ENCODE assay signal across 2 cellular contexts in the genomic region with DNA sequence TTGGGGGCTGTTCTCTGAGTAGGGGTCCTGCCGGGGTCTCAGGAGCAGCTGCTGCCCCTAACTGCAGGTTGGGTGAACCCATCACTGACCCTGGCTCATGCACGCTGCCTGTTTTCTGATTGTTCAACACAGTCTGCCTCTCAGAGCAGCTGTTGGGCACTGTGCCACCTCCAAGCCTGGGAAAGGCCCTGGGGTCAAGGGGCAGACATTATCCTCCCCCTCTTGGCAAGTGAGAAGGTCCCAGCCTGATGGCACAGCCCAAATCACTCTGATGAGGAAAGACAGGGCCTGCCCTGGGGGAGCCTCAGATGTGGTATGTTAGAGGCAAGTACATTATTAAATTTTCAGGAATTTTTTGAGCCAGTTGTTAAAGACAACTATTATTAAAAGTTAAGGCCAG.
TF ChIP-seq lines count a peak whose summit lies in the region.

No MANE protein-coding gene starts in this region.

TF ChIP-seq in liver, 16 proteins besides CTCF, POLR2A, EP300 and RAD21:
- TF ChIP-seq FOXA2 (IDR thresholded peaks at IDR 0.05) (no peak), JUND (IDR thresholded peaks at IDR 0.05) (no peak), HNF4G (IDR thresholded peaks at IDR 0.05) (no peak), SP1 (IDR thresholded peaks at IDR 0.05) (peak; percentile 67), GABPA (IDR thresholded peaks at IDR 0.05 in 1 of 2, conservative IDR thresholded peaks at IDR 0.05 in 1 of 2) (no peak), NR2F2 (IDR thresholded peaks at IDR 0.05) (peak; percentile 95), TAF1 (conservative IDR thresholded peaks at IDR 0.05) (no peak), YY1 (IDR thresholded peaks at IDR 0.05) (peak; percentile 62), MAX (IDR thresholded peaks at IDR 0.05) (no peak), HNF4A (conservative IDR thresholded peaks at IDR 0.05) (peak; percentile 84 to 88), RXRA (IDR thresholded peaks at IDR 0.05) (peak; percentile 88 to 89), EGR1 (IDR thresholded peaks at IDR 0.05; ENCODE audit: low read depth in 2 of 2) (peak in 1 of 2 donors; percentile 21), FOXA1 (IDR thresholded peaks at IDR 0.05) (no peak)
- TF ChIP-seq, protein P1, sequence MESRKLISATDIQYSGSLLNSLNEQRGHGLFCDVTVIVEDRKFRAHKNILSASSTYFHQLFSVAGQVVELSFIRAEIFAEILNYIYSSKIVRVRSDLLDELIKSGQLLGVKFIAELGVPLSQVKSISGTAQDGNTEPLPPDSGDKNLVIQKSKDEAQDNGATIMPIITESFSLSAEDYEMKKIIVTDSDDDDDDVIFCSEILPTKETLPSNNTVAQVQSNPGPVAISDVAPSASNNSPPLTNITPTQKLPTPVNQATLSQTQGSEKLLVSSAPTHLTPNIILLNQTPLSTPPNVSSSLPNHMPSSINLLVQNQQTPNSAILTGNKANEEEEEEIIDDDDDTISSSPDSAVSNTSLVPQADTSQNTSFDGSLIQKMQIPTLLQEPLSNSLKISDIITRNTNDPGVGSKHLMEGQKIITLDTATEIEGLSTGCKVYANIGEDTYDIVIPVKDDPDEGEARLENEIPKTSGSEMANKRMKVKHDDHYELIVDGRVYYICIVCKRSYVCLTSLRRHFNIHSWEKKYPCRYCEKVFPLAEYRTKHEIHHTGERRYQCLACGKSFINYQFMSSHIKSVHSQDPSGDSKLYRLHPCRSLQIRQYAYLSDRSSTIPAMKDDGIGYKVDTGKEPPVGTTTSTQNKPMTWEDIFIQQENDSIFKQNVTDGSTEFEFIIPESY (IDR thresholded peaks at IDR 0.05): no peak
- TF ChIP-seq, protein P2, sequence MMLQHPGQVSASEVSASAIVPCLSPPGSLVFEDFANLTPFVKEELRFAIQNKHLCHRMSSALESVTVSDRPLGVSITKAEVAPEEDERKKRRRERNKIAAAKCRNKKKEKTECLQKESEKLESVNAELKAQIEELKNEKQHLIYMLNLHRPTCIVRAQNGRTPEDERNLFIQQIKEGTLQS (IDR thresholded peaks at IDR 0.05): no peak
- TF ChIP-seq, protein P3, sequence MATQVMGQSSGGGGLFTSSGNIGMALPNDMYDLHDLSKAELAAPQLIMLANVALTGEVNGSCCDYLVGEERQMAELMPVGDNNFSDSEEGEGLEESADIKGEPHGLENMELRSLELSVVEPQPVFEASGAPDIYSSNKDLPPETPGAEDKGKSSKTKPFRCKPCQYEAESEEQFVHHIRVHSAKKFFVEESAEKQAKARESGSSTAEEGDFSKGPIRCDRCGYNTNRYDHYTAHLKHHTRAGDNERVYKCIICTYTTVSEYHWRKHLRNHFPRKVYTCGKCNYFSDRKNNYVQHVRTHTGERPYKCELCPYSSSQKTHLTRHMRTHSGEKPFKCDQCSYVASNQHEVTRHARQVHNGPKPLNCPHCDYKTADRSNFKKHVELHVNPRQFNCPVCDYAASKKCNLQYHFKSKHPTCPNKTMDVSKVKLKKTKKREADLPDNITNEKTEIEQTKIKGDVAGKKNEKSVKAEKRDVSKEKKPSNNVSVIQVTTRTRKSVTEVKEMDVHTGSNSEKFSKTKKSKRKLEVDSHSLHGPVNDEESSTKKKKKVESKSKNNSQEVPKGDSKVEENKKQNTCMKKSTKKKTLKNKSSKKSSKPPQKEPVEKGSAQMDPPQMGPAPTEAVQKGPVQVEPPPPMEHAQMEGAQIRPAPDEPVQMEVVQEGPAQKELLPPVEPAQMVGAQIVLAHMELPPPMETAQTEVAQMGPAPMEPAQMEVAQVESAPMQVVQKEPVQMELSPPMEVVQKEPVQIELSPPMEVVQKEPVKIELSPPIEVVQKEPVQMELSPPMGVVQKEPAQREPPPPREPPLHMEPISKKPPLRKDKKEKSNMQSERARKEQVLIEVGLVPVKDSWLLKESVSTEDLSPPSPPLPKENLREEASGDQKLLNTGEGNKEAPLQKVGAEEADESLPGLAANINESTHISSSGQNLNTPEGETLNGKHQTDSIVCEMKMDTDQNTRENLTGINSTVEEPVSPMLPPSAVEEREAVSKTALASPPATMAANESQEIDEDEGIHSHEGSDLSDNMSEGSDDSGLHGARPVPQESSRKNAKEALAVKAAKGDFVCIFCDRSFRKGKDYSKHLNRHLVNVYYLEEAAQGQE (IDR thresholded peaks at IDR 0.05): peak; percentile 32
TF ChIP-seq in liver: peak in this region for 7.

TF ChIP-seq in HepG2, 621 proteins besides CTCF, POLR2A, EP300 and RAD21:
- TF ChIP-seq ZNF660 (CRISPR knock-in tag; IDR thresholded peaks at IDR 0.05; ENCODE audit: borderline replicate concordance, low read depth): no peak
- TF ChIP-seq ZNF577 (CRISPR knock-in tag; IDR thresholded peaks at IDR 0.05; ENCODE audit: borderline replicate concordance, low read depth): no peak
- TF ChIP-seq CBFB (CRISPR knock-in tag; IDR thresholded peaks at IDR 0.05): no peak
- TF ChIP-seq ZNF672 (CRISPR knock-in tag; IDR thresholded peaks at IDR 0.05): no peak
- no peak for TF ChIP-seq NR2F1 (CRISPR knock-in tag; IDR thresholded peaks at IDR 0.05)
- no peak for TF ChIP-seq ZNF431 (CRISPR knock-in tag; IDR thresholded peaks at IDR 0.05; ENCODE audit: borderline replicate concordance, low read depth)
- TF ChIP-seq POLR2AphosphoS5 (IDR thresholded peaks at IDR 0.05; ENCODE audit: low read depth, low read length): no peak
- no peak for TF ChIP-seq NFAT5 (CRISPR knock-in tag; IDR thresholded peaks at IDR 0.05)
- no peak for TF ChIP-seq SCMH1 (CRISPR knock-in tag; IDR thresholded peaks at IDR 0.05; ENCODE audit: borderline replicate concordance)
- TF ChIP-seq, protein P4, sequence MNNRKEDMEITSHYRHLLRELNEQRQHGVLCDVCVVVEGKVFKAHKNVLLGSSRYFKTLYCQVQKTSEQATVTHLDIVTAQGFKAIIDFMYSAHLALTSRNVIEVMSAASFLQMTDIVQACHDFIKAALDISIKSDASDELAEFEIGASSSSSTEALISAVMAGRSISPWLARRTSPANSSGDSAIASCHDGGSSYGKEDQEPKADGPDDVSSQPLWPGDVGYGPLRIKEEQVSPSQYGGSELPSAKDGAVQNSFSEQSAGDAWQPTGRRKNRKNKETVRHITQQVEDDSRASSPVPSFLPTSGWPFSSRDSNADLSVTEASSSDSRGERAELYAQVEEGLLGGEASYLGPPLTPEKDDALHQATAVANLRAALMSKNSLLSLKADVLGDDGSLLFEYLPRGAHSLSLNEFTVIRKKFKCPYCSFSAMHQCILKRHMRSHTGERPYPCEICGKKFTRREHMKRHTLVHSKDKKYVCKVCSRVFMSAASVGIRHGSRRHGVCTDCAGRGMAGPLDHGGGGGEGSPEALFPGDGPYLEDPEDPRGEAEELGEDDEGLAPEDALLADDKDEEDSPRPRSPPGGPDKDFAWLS (CRISPR knock-in tag; IDR thresholded peaks at IDR 0.05; ENCODE audit: borderline replicate concordance): no peak
- TF ChIP-seq SMAD1 (CRISPR knock-in tag; IDR thresholded peaks at IDR 0.05; ENCODE audit: borderline replicate concordance, low read depth): no peak
- TF ChIP-seq YEATS4 (CRISPR knock-in tag; IDR thresholded peaks at IDR 0.05; ENCODE audit: borderline replicate concordance): no peak
- no peak for TF ChIP-seq CC2D1A (CRISPR knock-in tag; IDR thresholded peaks at IDR 0.05)
- TF ChIP-seq ONECUT2 (CRISPR knock-in tag; IDR thresholded peaks at IDR 0.05): no peak
